8 cellular contexts compared by ENCODE assay signal in the genomic region with DNA sequence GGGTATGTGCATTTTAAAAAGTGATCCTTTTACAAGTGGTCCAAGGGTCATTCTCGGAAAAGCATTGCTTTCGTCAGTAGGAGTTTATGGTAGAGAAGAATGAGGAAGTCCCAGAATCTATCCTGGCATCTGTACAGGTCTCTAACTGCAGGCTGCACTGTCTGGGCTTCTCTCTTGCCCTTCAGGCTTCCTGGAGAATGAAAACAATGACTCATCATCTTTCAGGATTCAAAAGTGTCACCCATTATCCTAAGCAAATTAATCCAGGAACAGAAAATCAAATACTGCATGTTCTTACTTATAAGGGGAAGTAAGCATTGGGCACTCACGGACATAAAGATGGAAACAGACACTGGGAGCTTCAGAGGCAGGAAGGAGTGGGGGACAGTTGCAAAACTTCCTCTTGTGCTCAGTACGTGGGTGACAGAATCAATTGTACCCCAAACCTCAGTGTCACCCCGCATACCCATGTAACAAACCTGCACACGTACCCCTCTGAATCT.
A peak's percentile ranks its signal among the peaks of the same experiment; 100 is the strongest.
DNase-seq lines count a peak whose midpoint lies in the region; ATAC-seq and TF ChIP-seq lines count a peak whose summit lies in the region.

No MANE protein-coding gene starts in this region.

- CTCF ChIA-PET in naive thymus-derived CD4-positive, alpha-beta T cell (lab: Charles Lee) = no interaction called here
- CTCF ChIA-PET in WTC11 (lab: Charles Lee) = no interaction called here

- peak; percentile 58 for ATAC-seq in naive thymus-derived CD4-positive, alpha-beta T cell
- ATAC-seq in WTC11 = no peak
- ATAC-seq in HG02588 (IDR thresholded peaks at IDR 0.05; ENCODE audit: unreplicated experiment) = no peak

- H3K9me3 Mint-ChIP-seq in endothelial cell (ENCODE audit: unreplicated experiment) = no peaks in the 10 kb centered on the region
- peaks cover 0 to 4% (median 0%) of the 10 kb centered on the region in 11 donors for H3K9me3 Mint-ChIP-seq in naive thymus-derived CD4-positive, alpha-beta T cell
- no peaks in the 10 kb centered on the region for H3K9me3 Mint-ChIP-seq in nephron progenitor cell
- H3K9me3 Mint-ChIP-seq in WTC11 = no peaks in the 10 kb centered on the region

- no peaks in the 10 kb centered on the region for H3K9me3 ChIP-seq in naive thymus-derived CD4-positive, alpha-beta T cell (ENCODE audit: control insufficient read depth in 2 of 3, low read length in 3 of 3)

- H3K27me3 Mint-ChIP-seq in endothelial cell (ENCODE audit: unreplicated experiment) (no peaks in the 10 kb centered on the region), nephron progenitor cell (ENCODE audit: low read depth, poor library complexity) (no peaks in the 10 kb centered on the region), WTC11 (ENCODE audit: low read depth) (no peaks in the 10 kb centered on the region)
- H3K27me3 Mint-ChIP-seq in naive thymus-derived CD4-positive, alpha-beta T cell = peaks cover 0 to 23% (median 14%) of the 10 kb centered on the region in 5 donors

- H3K4me1 Mint-ChIP-seq in endothelial cell (ENCODE audit: unreplicated experiment) = peaks cover 21% of the 10 kb centered on the region
- peaks cover 0 to 6% (median 0%) of the 10 kb centered on the region in 7 donors for H3K4me1 Mint-ChIP-seq in naive thymus-derived CD4-positive, alpha-beta T cell
- no peaks in the 10 kb centered on the region for H3K4me1 Mint-ChIP-seq in nephron progenitor cell
- peaks cover 1% of the 10 kb centered on the region; the same call in 1 of the 2 replicates for H3K4me1 Mint-ChIP-seq in WTC11

- POLR2A ChIA-PET in naive thymus-derived CD4-positive, alpha-beta T cell (lab: Charles Lee) = no interaction called here
- POLR2A ChIA-PET in WTC11 (lab: Charles Lee) = no interaction called here

- TF ChIP-seq CTCF in endothelial cell (IDR thresholded peaks at IDR 0.05; ENCODE audit: unreplicated experiment) (no peak), nephron progenitor cell (IDR thresholded peaks at IDR 0.05) (no peak), WTC11 (IDR thresholded peaks at IDR 0.05) (no peak)

- no peaks in the 10 kb centered on the region for H3K4me1 ChIP-seq in naive thymus-derived CD4-positive, alpha-beta T cell (ENCODE audit: control insufficient read depth in 2 of 2, insufficient read depth in 2 of 2, low read length in 2 of 2)

- H3K36me3 Mint-ChIP-seq in endothelial cell (ENCODE audit: low read depth, unreplicated experiment) (peaks cover 13% of the 10 kb centered on the region), nephron progenitor cell (ENCODE audit: low read depth) (no peaks in the 10 kb centered on the region), WTC11 (no peaks in the 10 kb centered on the region)
- H3K36me3 Mint-ChIP-seq in naive thymus-derived CD4-positive, alpha-beta T cell = no peaks in the 10 kb centered on the region

- no peaks in the 10 kb centered on the region for H3K36me3 ChIP-seq in naive thymus-derived CD4-positive, alpha-beta T cell (ENCODE audit: control insufficient read depth in 2 of 3, insufficient read depth in 3 of 3, low read length in 3 of 3)

- DNase-seq in CMK (ENCODE audit: low read depth) = peak; percentile 29
- DNase-seq in NCI-H69 (lab: John Stamatoyannopoulos, UW) = peak; percentile 89
- DNase-seq in endothelial cell (ENCODE audit: low spot score) = no peak
- DNase-seq in naive thymus-derived CD4-positive, alpha-beta T cell = no peak
- DNase-seq in nephron progenitor cell = no peak
- DNase-seq in WTC11 (ENCODE audit: low spot score) = no peak
- DNase-seq in cerebellum (ENCODE audit: low spot score) = no peak

- H3K27ac ChIP-seq in naive thymus-derived CD4-positive, alpha-beta T cell (ENCODE audit: low read depth, low read length) = no peak overlapping the region

- no peak overlapping the region for H3K4me3 ChIP-seq in naive thymus-derived CD4-positive, alpha-beta T cell (ENCODE audit: low read length)

- H3K4me3 Mint-ChIP-seq in endothelial cell (ENCODE audit: unreplicated experiment) = peak overlapping the region; percentile 60
- no peak overlapping the region for H3K4me3 Mint-ChIP-seq in naive thymus-derived CD4-positive, alpha-beta T cell
- H3K4me3 Mint-ChIP-seq in nephron progenitor cell = no peak overlapping the region
- no peak overlapping the region for H3K4me3 Mint-ChIP-seq in WTC11

- intact Hi-C loops in naive thymus-derived CD4-positive, alpha-beta T cell (cut with micrococcal nuclease) = no loop called here

- H3K27ac Mint-ChIP-seq in endothelial cell (ENCODE audit: unreplicated experiment) = no peak overlapping the region
- H3K27ac Mint-ChIP-seq in naive thymus-derived CD4-positive, alpha-beta T cell = no peak overlapping the region
- H3K27ac Mint-ChIP-seq in nephron progenitor cell = no peak overlapping the region
- H3K27ac Mint-ChIP-seq in WTC11 = no peak overlapping the region

- H3K27me3 ChIP-seq in naive thymus-derived CD4-positive, alpha-beta T cell (ENCODE audit: control insufficient read depth in 2 of 2, insufficient read depth in 2 of 2, low read length in 2 of 2) = no peaks in the 10 kb centered on the region

TF ChIP-seq in WTC11, 78 proteins besides CTCF, POLR2A, EP300 and RAD21:
- TF ChIP-seq, protein P1, sequence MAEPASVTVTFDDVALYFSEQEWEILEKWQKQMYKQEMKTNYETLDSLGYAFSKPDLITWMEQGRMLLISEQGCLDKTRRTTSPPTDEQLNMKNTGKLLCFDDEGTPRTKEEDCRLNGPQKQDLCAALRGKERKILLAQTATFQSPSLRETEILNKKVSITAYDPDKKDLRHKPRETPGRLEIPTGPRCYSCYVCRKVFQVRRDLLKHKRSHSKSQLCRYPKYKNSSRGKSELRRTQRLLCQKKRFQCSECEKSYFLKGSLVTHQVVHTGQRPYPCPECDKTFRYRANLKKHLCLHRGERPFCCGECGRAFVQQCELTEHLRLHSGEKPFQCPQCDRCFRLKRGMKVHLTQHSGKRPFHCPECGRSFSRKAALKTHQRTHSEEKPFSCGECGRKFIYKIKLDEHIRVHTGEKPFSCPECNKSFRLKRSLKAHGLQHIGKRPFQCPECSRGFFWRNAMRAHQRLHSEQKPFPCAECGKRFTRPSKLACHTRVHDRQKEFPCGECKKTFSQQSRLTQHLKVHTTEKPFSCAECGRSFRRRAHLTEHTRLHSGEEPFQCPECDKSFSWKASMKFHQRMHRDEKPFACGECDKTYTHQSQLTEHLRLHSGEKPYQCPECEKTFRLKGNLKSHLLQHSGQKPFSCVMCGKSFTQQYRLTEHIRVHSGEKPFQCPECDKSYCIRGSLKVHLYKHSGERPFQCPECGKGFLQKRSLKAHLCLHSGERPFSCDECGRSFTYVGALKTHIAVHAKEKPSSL (CRISPR knock-in tag; conservative IDR thresholded peaks at IDR 0.05) = no peak
- TF ChIP-seq, protein P2, sequence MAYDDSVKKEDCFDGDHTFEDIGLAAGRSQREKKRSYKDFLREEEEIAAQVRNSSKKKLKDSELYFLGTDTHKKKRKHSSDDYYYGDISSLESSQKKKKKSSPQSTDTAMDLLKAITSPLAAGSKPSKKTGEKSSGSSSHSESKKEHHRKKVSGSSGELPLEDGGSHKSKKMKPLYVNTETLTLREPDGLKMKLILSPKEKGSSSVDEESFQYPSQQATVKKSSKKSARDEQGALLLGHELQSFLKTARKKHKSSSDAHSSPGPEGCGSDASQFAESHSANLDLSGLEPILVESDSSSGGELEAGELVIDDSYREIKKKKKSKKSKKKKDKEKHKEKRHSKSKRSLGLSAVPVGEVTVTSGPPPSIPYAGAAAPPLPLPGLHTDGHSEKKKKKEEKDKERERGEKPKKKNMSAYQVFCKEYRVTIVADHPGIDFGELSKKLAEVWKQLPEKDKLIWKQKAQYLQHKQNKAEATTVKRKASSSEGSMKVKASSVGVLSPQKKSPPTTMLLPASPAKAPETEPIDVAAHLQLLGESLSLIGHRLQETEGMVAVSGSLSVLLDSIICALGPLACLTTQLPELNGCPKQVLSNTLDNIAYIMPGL (CRISPR knock-in tag; IDR thresholded peaks at IDR 0.05) = no peak
- TF ChIP-seq, protein P3, sequence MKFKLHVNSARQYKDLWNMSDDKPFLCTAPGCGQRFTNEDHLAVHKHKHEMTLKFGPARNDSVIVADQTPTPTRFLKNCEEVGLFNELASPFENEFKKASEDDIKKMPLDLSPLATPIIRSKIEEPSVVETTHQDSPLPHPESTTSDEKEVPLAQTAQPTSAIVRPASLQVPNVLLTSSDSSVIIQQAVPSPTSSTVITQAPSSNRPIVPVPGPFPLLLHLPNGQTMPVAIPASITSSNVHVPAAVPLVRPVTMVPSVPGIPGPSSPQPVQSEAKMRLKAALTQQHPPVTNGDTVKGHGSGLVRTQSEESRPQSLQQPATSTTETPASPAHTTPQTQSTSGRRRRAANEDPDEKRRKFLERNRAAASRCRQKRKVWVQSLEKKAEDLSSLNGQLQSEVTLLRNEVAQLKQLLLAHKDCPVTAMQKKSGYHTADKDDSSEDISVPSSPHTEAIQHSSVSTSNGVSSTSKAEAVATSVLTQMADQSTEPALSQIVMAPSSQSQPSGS (CRISPR knock-in tag; IDR thresholded peaks at IDR 0.05; ENCODE audit: borderline replicate concordance, low read depth) = no peak
- TF ChIP-seq NFE2L1 (CRISPR knock-in tag; IDR thresholded peaks at IDR 0.05) (no peak), RELA (CRISPR knock-in tag; IDR thresholded peaks at IDR 0.05; ENCODE audit: borderline replicate concordance) (no peak)
- TF ChIP-seq, protein P4, sequence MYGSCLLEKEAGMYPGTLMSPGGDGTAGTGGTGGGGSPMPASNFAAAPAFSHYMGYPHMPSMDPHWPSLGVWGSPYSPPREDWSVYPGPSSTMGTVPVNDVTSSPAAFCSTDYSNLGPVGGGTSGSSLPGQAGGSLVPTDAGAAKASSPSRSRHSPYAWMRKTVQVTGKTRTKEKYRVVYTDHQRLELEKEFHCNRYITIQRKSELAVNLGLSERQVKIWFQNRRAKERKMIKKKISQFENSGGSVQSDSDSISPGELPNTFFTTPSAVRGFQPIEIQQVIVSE (CRISPR knock-in tag; IDR thresholded peaks at IDR 0.05; ENCODE audit: borderline replicate concordance) = no peak

Comparison
In these comparisons a context has a peak if more than half of its experiments do, and no peak if none do; other contexts are left out.
1. DNase-seq: peak in CMK (single experiment) and NCI-H69 (single experiment); none in endothelial cell (single experiment), naive thymus-derived CD4-positive, alpha-beta T cell (0 of 9), nephron progenitor cell (single experiment), WTC11 (single experiment) and cerebellum (single experiment).